Comparison of ENCODE assay signal across 10 cellular contexts in the genomic region with DNA sequence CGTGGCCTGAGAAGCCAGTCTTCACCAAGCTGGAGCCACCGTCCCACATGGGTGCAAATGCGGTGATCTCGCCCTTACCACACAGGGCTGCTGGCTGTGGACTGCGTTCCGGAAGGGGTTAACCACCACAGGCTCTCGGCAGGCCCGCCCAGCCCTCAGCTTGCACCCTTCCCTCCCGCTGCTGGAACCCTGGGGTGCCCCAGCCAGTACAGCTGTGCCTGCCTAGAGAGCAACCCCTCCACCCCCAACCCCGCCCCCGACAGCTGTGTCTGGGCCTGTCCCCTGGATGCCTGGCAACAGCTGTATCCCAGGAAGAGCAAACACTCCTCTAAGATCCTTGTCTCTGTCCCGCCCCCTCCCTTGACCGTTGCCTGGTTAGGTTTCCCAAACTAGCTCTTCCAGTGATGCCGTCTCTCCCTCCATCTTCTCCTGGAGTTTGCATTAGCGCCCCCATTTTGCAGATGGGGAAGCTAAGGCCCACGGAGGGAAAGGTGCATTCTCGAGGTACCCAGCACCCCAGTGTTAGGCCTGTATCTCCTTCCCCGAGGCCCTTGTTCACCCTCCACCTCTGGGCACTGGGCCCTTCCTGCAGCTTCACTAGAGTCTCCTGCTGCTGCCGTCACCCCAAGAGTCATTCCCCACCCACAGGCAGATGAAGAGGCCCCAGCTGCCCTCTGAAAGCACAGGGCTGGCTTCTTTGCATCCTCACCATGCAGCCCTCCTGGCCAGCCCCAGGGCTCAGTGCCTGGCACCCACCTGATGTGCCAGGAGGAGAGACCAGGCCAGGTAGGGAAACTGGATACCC. TPM values are rescaled to one million over a fixed set of nuclear protein-coding genes. Genes with fewer than 3 reads are reported as not detected.
DNase-seq lines count a peak whose midpoint lies in the region; ATAC-seq and TF ChIP-seq lines count a peak whose summit lies in the region.
"Had no signal": no experiment of that assay in that cellular context is flagged by ENCODE, and none has a peak within 500 bp of the region (broad histone marks: within the 10 kb centered on the region; RNA-seq: fewer than 3 reads in every experiment).

No MANE protein-coding gene starts in this region.

- POLR2A ChIA-PET in activated CD4-positive, alpha-beta T cell treated with anti-CD3 and anti-CD28 coated beads, Interleukin-2, amount 10 ng/mL, durations not matched to agents 7 days and 5 days (lab: Charles Lee) = no interaction called here

- peak; percentile 83 for ATAC-seq in stimulated activated effector memory CD8-positive, alpha-beta T cell treated with anti-CD3 and anti-CD28 coated beads, Interleukin-12 subunit alpha, Interleukin-12 subunit beta, amount 100 ng/mL, for 72 hours

- no peaks in the 10 kb centered on the region for H3K9me3 Mint-ChIP-seq in activated CD4-positive, alpha-beta T cell treated with anti-CD3 and anti-CD28 coated beads, Interleukin-2, amount 10 ng/mL, durations not matched to agents 7 days and 5 days
- H3K9me3 Mint-ChIP-seq in stimulated activated effector memory CD8-positive, alpha-beta T cell treated with anti-CD3 and anti-CD28 coated beads, Interleukin-12 subunit alpha, Interleukin-12 subunit beta, amount 100 ng/mL, for 72 hours = no peaks in the 10 kb centered on the region
- H3K9me3 Mint-ChIP-seq: activated B cell treated with CpG ODN at 0.5 μM for 24 hours had no signal

- TF ChIP-seq CTCF in MM.1S (IDR thresholded peaks at IDR 0.05; ENCODE audit: low read length) = no peak
- TF ChIP-seq CTCF in WERI-Rb-1 (IDR thresholded peaks at IDR 0.05; ENCODE audit: low read depth, low read length) = no peak
- TF ChIP-seq CTCF in thyroid gland (IDR thresholded peaks at IDR 0.05) = no peak

- H3K27ac Mint-ChIP-seq in activated CD4-positive, alpha-beta T cell treated with anti-CD3 and anti-CD28 coated beads, Interleukin-2, amount 10 ng/mL, durations not matched to agents 7 days and 5 days = no peak overlapping the region
- H3K27ac Mint-ChIP-seq in stimulated activated effector memory CD8-positive, alpha-beta T cell treated with anti-CD3 and anti-CD28 coated beads, Interleukin-12 subunit alpha, Interleukin-12 subunit beta, amount 100 ng/mL, for 72 hours = peak overlapping the region; percentile 76
- H3K27ac Mint-ChIP-seq: activated B cell treated with CpG ODN at 0.5 μM for 24 hours had no signal

- no peaks in the 10 kb centered on the region for H3K27me3 Mint-ChIP-seq in activated CD4-positive, alpha-beta T cell treated with anti-CD3 and anti-CD28 coated beads, Interleukin-2, amount 10 ng/mL, durations not matched to agents 7 days and 5 days

- no peaks in the 10 kb centered on the region for H3K79me2 ChIP-seq in MM.1S (ENCODE audit: low read length)

- H3F3A ChIP-seq in MM.1S (ENCODE audit: insufficient read depth, low read length) = no peaks in the 10 kb centered on the region

- H3K4me1 ChIP-seq in MM.1S (ENCODE audit: low read length) = no peaks in the 10 kb centered on the region
- no peaks in the 10 kb centered on the region for H3K4me1 ChIP-seq in thyroid gland

- no peak for TF ChIP-seq POLR2A in thyroid gland (IDR thresholded peaks at IDR 0.05)

- no peaks in the 10 kb centered on the region for H3K36me3 ChIP-seq in MM.1S (replicated peaks; ENCODE audit: insufficient read depth, low read length)
- H3K36me3 ChIP-seq in WERI-Rb-1 = peaks cover 8% of the 10 kb centered on the region
- H3K36me3 ChIP-seq in thyroid gland = no peaks in the 10 kb centered on the region

- no peak overlapping the region for H3K9ac ChIP-seq in MM.1S (ENCODE audit: low read length)

- H3K27me3 ChIP-seq in MM.1S (replicated peaks; ENCODE audit: insufficient read depth, low read length) (no peaks in the 10 kb centered on the region), WERI-Rb-1 (ENCODE audit: insufficient read depth, low read depth, severe bottlenecking) (no peaks in the 10 kb centered on the region), thyroid gland (no peaks in the 10 kb centered on the region)
- H3K27me3 ChIP-seq: BLaER1 treated with 17β-estradiol and CSF1 and Interleukin-3, amounts not matched to agents 10 nM and 100 nM had no signal

- H3K4me1 Mint-ChIP-seq in activated CD4-positive, alpha-beta T cell treated with anti-CD3 and anti-CD28 coated beads, Interleukin-2, amount 10 ng/mL, durations not matched to agents 7 days and 5 days = peaks cover 26% of the 10 kb centered on the region
- H3K4me1 Mint-ChIP-seq in stimulated activated effector memory CD8-positive, alpha-beta T cell treated with anti-CD3 and anti-CD28 coated beads, Interleukin-12 subunit alpha, Interleukin-12 subunit beta, amount 100 ng/mL, for 72 hours = peaks cover 34% of the 10 kb centered on the region
- H3K4me1 Mint-ChIP-seq: activated B cell treated with CpG ODN at 0.5 μM for 24 hours had no signal

- H3K4me3 ChIP-seq in MM.1S (ENCODE audit: low read length) (no peak overlapping the region), WERI-Rb-1 (ENCODE audit: low read depth, low read length) (no peak overlapping the region), thyroid gland (replicated peaks in 1 of 3) (no peak overlapping the region)
- H3K4me3 ChIP-seq: BLaER1 treated with 17β-estradiol and CSF1 and Interleukin-3, amounts not matched to agents 10 nM and 100 nM had no signal

- H3K4me3 Mint-ChIP-seq in activated CD4-positive, alpha-beta T cell treated with anti-CD3 and anti-CD28 coated beads, Interleukin-2, amount 10 ng/mL, durations not matched to agents 7 days and 5 days = no peak overlapping the region
- peak overlapping the region; percentile 51 for H3K4me3 Mint-ChIP-seq in stimulated activated effector memory CD8-positive, alpha-beta T cell treated with anti-CD3 and anti-CD28 coated beads, Interleukin-12 subunit alpha, Interleukin-12 subunit beta, amount 100 ng/mL, for 72 hours
- H3K4me3 Mint-ChIP-seq: activated B cell treated with CpG ODN at 0.5 μM for 24 hours had no signal

- no peaks in the 10 kb centered on the region for H3K9me3 ChIP-seq in MM.1S (replicated peaks; ENCODE audit: insufficient read depth, low read length)
- H3K9me3 ChIP-seq in WERI-Rb-1 (ENCODE audit: severe bottlenecking) = no peaks in the 10 kb centered on the region
- no peaks in the 10 kb centered on the region for H3K9me3 ChIP-seq in thyroid gland
- H3K9me3 ChIP-seq: BLaER1 treated with 17β-estradiol and CSF1 and Interleukin-3, amounts not matched to agents 10 nM and 100 nM had no signal

- H3K27ac ChIP-seq in MM.1S (ENCODE audit: low read length) = no peak overlapping the region
- H3K27ac ChIP-seq in WERI-Rb-1 = no peak overlapping the region
- H3K27ac ChIP-seq in thyroid gland = no peak overlapping the region

- no peaks in the 10 kb centered on the region for H3K9me2 ChIP-seq in MM.1S (replicated peaks; ENCODE audit: insufficient read depth, low read length)

- DNase-seq in activated CD4-positive, alpha-beta T cell treated with anti-CD3 and anti-CD28 coated beads, Interleukin-2, amount 10 ng/mL, durations not matched to agents 7 days and 5 days = peak; percentile 37
- DNase-seq in activated CD4-positive, alpha-beta T cell treated with anti-CD3 and anti-CD28 coated beads, Interleukin-2, amount 50 U/mL, for 48 hours = no peak
- peak; percentile 96 for DNase-seq in NCI-H510A (lab: John Stamatoyannopoulos, UW)
- DNase-seq in fibroblast of gingiva (ENCODE audit: low read depth) = peak; percentile 30
- DNase-seq in stimulated activated effector memory CD8-positive, alpha-beta T cell treated with anti-CD3 and anti-CD28 coated beads, Interleukin-12 subunit alpha, Interleukin-12 subunit beta, amount 100 ng/mL, for 72 hours (ENCODE audit: low spot score in 2 of 2) = no peak
- no peak for DNase-seq in MM.1S
- DNase-seq in WERI-Rb-1 = no peak
- no peak for DNase-seq in thyroid gland
- DNase-seq: activated B cell treated with CpG ODN at 0.5 μM for 24 hours had no signal

- CTCF ChIA-PET in activated CD4-positive, alpha-beta T cell treated with anti-CD3 and anti-CD28 coated beads, Interleukin-2, amount 10 ng/mL, durations not matched to agents 7 days and 5 days (lab: Charles Lee) = interaction anchor here (0.5 to 3.0 kb wide), 6 partner anchors 10 to 95 kb away, joined by 3 to 13 read pairs (median 4); no protein-coding TSS in a partner anchor

- no peaks in the 10 kb centered on the region for H3K36me3 Mint-ChIP-seq in activated CD4-positive, alpha-beta T cell treated with anti-CD3 and anti-CD28 coated beads, Interleukin-2, amount 10 ng/mL, durations not matched to agents 7 days and 5 days (ENCODE audit: low read depth)
- peaks cover 12% of the 10 kb centered on the region for H3K36me3 Mint-ChIP-seq in stimulated activated effector memory CD8-positive, alpha-beta T cell treated with anti-CD3 and anti-CD28 coated beads, Interleukin-12 subunit alpha, Interleukin-12 subunit beta, amount 100 ng/mL, for 72 hours

- WGBS in thyroid gland, 2 donors = 35% methylated on average over 12 to 19 of the region's 19 CpGs

- H2AFZ ChIP-seq in MM.1S (ENCODE audit: low read length) = no peak overlapping the region

- H3K4me2 ChIP-seq in MM.1S (ENCODE audit: low read depth, low read length) = no peak overlapping the region

- intact Hi-C loops in thyroid gland (cut with DNase I) = no loop called here

- H4K20me1 ChIP-seq in MM.1S (ENCODE audit: insufficient read depth, low read length) = no peaks in the 10 kb centered on the region

RNA-seq across cellular contexts. Expression of a gene that starts 12.6 kb away (rescaled TPM):
- total RNA-seq in activated CD4-positive, alpha-beta T cell treated with anti-CD3 and anti-CD28 coated beads, Interleukin-2, amount 10 ng/mL, durations not matched to agents 7 days and 5 days = 100 to 1,000 TPM; 451 to 462 TPM
- 100 to 1,000 TPM; 210 to 787 (median 471) TPM for total RNA-seq in thyroid gland

RNA-seq across cellular contexts. Expression of a gene that starts 23.0 kb away (rescaled TPM):
- 10 to 100 TPM; 30.4 to 33.6 TPM for total RNA-seq in activated CD4-positive, alpha-beta T cell treated with anti-CD3 and anti-CD28 coated beads, Interleukin-2, amount 10 ng/mL, durations not matched to agents 7 days and 5 days
- 10 to 100 TPM; 27.6 to 46.4 (median 34.5) TPM for total RNA-seq in thyroid gland

RNA-seq across cellular contexts. Expression of a gene that starts 24.4 kb away (rescaled TPM):
- 100 to 1,000 TPM in 1 of 2 experiments, 10 to 100 TPM in 1; 94.8 to 102 TPM for total RNA-seq in activated CD4-positive, alpha-beta T cell treated with anti-CD3 and anti-CD28 coated beads, Interleukin-2, amount 10 ng/mL, durations not matched to agents 7 days and 5 days
- total RNA-seq in thyroid gland = 100 to 1,000 TPM in 1 of 4 donors, 10 to 100 TPM in 3; 62.3 to 130 (median 76.1) TPM

RNA-seq across cellular contexts. Expression of a gene that starts 44.8 kb away (rescaled TPM):
- under 1 TPM; 0.12 to 0.40 TPM for total RNA-seq in activated CD4-positive, alpha-beta T cell treated with anti-CD3 and anti-CD28 coated beads, Interleukin-2, amount 10 ng/mL, durations not matched to agents 7 days and 5 days
- total RNA-seq in thyroid gland = under 1 TPM in 1 of 4 donors, not detected in 3; 0.24 TPM
- total RNA-seq: activated B cell treated with CpG ODN at 0.5 μM for 24 hours had no signal

Comparison
In these comparisons a context has a peak if more than half of its experiments do, and no peak if none do; other contexts are left out.
1. DNase-seq: peak in activated CD4-positive, alpha-beta T cell treated with anti-CD3 and anti-CD28 coated beads, Interleukin-2, amount 10 ng/mL, durations not matched to agents 7 days and 5 days (single experiment), NCI-H510A (single experiment) and fibroblast of gingiva (single experiment); none in activated CD4-positive, alpha-beta T cell treated with anti-CD3 and anti-CD28 coated beads, Interleukin-2, amount 50 U/mL, for 48 hours (0 of 2), stimulated activated effector memory CD8-positive, alpha-beta T cell treated with anti-CD3 and anti-CD28 coated beads, Interleukin-12 subunit alpha, Interleukin-12 subunit beta, amount 100 ng/mL, for 72 hours (0 of 2), MM.1S (single experiment), WERI-Rb-1 (single experiment) and thyroid gland (0 of 2).